In genomic region chr7:93646538-93646937, GRCh38 we compare ENCODE assay signal across 26 cellular contexts.
"Had no signal": no experiment of that assay in that cellular context is flagged by ENCODE, and none has a peak within 500 bp of the region (broad histone marks: within the 10 kb centered on the region; RNA-seq: fewer than 3 reads in every experiment).

No MANE protein-coding gene starts in this region.

- ATAC-seq: effector memory CD8-positive, alpha-beta T cell; gastroesophageal sphincter; left lobe of liver; mucosa of descending colon; natural killer cell; pancreas; right cardiac atrium; stimulated activated effector memory CD8-positive, alpha-beta T cell treated with anti-CD3 and anti-CD28 coated beads, Interleukin-12 subunit alpha, Interleukin-12 subunit beta, amount 100 ng/mL, for 72 hours; stimulated activated naive CD8-positive, alpha-beta T cell treated with anti-CD3 and anti-CD28 coated beads, Interleukin-15, Interleukin-2, amounts not matched to agents 100 U/mL and 50 U/mL, for 24 hours had no signal

- H3K27ac ChIP-seq: esophagus squamous epithelium, gastroesophageal sphincter, pancreas, suprapubic skin, thyroid gland had no signal

- H3K4me2 ChIP-seq: smooth muscle cell had no signal

- H3K27me3 ChIP-seq: esophagus squamous epithelium, gastroesophageal sphincter, pancreas, suprapubic skin, thyroid gland had no signal

- FAIRE-seq: colon, islet of Langerhans, pancreas, urothelium cell line had no signal

- H3K27me3 Mint-ChIP-seq: dendritic cell treated with granulocyte-macrophage colony-stimulating factor and Interleukin-4, amounts not matched to agents 40 ng/mL and 50 ng/mL, for 4 days; effector memory CD8-positive, alpha-beta T cell; progenitor cell of endocrine pancreas; type B pancreatic cell had no signal

- DNase-seq: effector memory CD8-positive, alpha-beta T cell; esophagus squamous epithelium; foreskin fibroblast; glutamatergic neuron; mammary epithelial cell; mucosa of descending colon; natural killer cell; nucleus accumbens; pancreas; right cardiac atrium; stimulated activated CD4-positive, alpha-beta T cell treated with anti-CD3 and anti-CD28 coated beads, Interleukin-4, amount 100 ng/mL, for 1 hour; stimulated activated CD8-positive, alpha-beta memory T cell treated with anti-CD3 and anti-CD28 coated beads, Interleukin-4, amount 100 ng/mL, for 48 hours; stimulated activated naive CD8-positive, alpha-beta T cell treated with anti-CD3 and anti-CD28 coated beads, Interleukin-15, Interleukin-2, amounts not matched to agents 100 U/mL and 50 U/mL, for 24 hours; thyroid gland had no signal

- H3K4me1 Mint-ChIP-seq: natural killer cell; neural crest cell; stimulated activated effector memory CD8-positive, alpha-beta T cell treated with anti-CD3 and anti-CD28 coated beads, Interleukin-12 subunit alpha, Interleukin-12 subunit beta, amount 100 ng/mL, for 72 hours had no signal

- H3K27ac Mint-ChIP-seq: dendritic cell treated with granulocyte-macrophage colony-stimulating factor and Interleukin-4, amounts not matched to agents 40 ng/mL and 50 ng/mL, for 4 days; effector memory CD8-positive, alpha-beta T cell; natural killer cell; progenitor cell of endocrine pancreas; stimulated activated effector memory CD8-positive, alpha-beta T cell treated with anti-CD3 and anti-CD28 coated beads, Interleukin-12 subunit alpha, Interleukin-12 subunit beta, amount 100 ng/mL, for 72 hours; type B pancreatic cell had no signal

- H3K4me3 Mint-ChIP-seq: dendritic cell treated with granulocyte-macrophage colony-stimulating factor and Interleukin-4, amounts not matched to agents 40 ng/mL and 50 ng/mL, for 4 days; effector memory CD8-positive, alpha-beta T cell; natural killer cell; neural crest cell; stimulated activated effector memory CD8-positive, alpha-beta T cell treated with anti-CD3 and anti-CD28 coated beads, Interleukin-12 subunit alpha, Interleukin-12 subunit beta, amount 100 ng/mL, for 72 hours; type B pancreatic cell had no signal

- H3K9me3 Mint-ChIP-seq: dendritic cell treated with granulocyte-macrophage colony-stimulating factor and Interleukin-4, amounts not matched to agents 40 ng/mL and 50 ng/mL, for 4 days; effector memory CD8-positive, alpha-beta T cell; natural killer cell; neural crest cell; stimulated activated effector memory CD8-positive, alpha-beta T cell treated with anti-CD3 and anti-CD28 coated beads, Interleukin-12 subunit alpha, Interleukin-12 subunit beta, amount 100 ng/mL, for 72 hours; type B pancreatic cell had no signal

- H3K4me3 ChIP-seq: esophagus squamous epithelium, gastroesophageal sphincter, mucosa of descending colon, pancreas, smooth muscle cell, suprapubic skin, thyroid gland had no signal

- H3K36me3 Mint-ChIP-seq: natural killer cell; stimulated activated effector memory CD8-positive, alpha-beta T cell treated with anti-CD3 and anti-CD28 coated beads, Interleukin-12 subunit alpha, Interleukin-12 subunit beta, amount 100 ng/mL, for 72 hours; type B pancreatic cell had no signal

- H3K4me1 ChIP-seq: esophagus squamous epithelium, gastroesophageal sphincter, pancreas, suprapubic skin, thyroid gland had no signal

- H3K9me3 ChIP-seq: esophagus squamous epithelium, gastroesophageal sphincter, mucosa of descending colon, pancreas, suprapubic skin, thyroid gland had no signal

- H3K36me3 ChIP-seq: esophagus squamous epithelium, gastroesophageal sphincter, pancreas, suprapubic skin, thyroid gland had no signal
